Comparison of ENCODE assay signal across 22 cellular contexts in the genomic region with DNA sequence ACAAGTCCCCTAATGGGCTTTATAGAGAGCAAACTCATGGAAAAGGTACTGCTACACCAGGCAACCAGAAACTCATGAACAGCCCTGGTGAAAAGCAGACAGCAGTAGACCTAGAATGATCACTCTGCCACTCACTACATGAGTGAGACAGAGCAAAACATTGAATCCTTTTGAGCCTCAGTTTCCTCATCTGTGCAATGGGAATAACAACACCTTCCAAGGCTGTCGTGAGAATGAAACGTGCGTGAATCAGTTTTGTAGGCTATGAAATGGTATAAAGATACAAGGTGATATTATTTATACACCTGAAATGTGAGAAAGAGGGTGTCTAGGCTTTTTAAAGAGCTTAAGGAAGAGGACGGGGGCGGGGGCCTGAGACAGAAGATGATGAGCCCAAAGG.
"Had no signal": no experiment of that assay in that cellular context is flagged by ENCODE, and none has a peak within 500 bp of the region (broad histone marks: within the 10 kb centered on the region; RNA-seq: fewer than 3 reads in every experiment).

No MANE protein-coding gene starts in this region.

- H3K27ac Mint-ChIP-seq: immature natural killer cell; naive thymus-derived CD4-positive, alpha-beta T cell had no signal

- H3K4me1 ChIP-seq: esophagus muscularis mucosa, gastroesophageal sphincter, left ventricle myocardium inferior, lower lobe of right lung had no signal

- H3K4me3 ChIP-seq: coronary artery, dorsolateral prefrontal cortex, esophagus muscularis mucosa, gastroesophageal sphincter, heart left ventricle, hepatocyte, left ventricle myocardium inferior, lower lobe of right lung had no signal

- DNase-seq: dermis blood vessel endothelial cell; effector CD4-positive, alpha-beta T cell; effector memory CD4-positive, alpha-beta T cell; foreskin keratinocyte; heart left ventricle; hypothalamus; immature natural killer cell; islet precursor cell; kidney; kidney glomerular epithelial cell; left colon; left ventricle myocardium inferior; mesendoderm; midbrain; naive thymus-derived CD4-positive, alpha-beta T cell had no signal

- H3K27ac ChIP-seq: coronary artery, dorsolateral prefrontal cortex, esophagus muscularis mucosa, foreskin keratinocyte, gastroesophageal sphincter, heart left ventricle, hepatocyte, left ventricle myocardium inferior, lower lobe of right lung had no signal

- ATAC-seq: foreskin keratinocyte; gastroesophageal sphincter; heart left ventricle; left colon; left lobe of liver; lower lobe of right lung; naive thymus-derived CD4-positive, alpha-beta T cell had no signal

- H3K27me3 ChIP-seq: foreskin keratinocyte, heart left ventricle, hepatocyte had no signal

- H2AFZ ChIP-seq: hepatocyte had no signal

- H3K4me2 ChIP-seq: hepatocyte had no signal

- H3K9me3 Mint-ChIP-seq: immature natural killer cell had no signal

- H3K36me3 ChIP-seq: esophagus muscularis mucosa, gastroesophageal sphincter, heart left ventricle, left ventricle myocardium inferior, lower lobe of right lung had no signal

- H3K9me3 ChIP-seq: esophagus muscularis mucosa, gastroesophageal sphincter, heart left ventricle, left ventricle myocardium inferior, lower lobe of right lung had no signal

- H3K4me3 Mint-ChIP-seq: immature natural killer cell; naive thymus-derived CD4-positive, alpha-beta T cell had no signal

- H3K36me3 Mint-ChIP-seq: immature natural killer cell; naive thymus-derived CD4-positive, alpha-beta T cell had no signal

- H3K4me1 Mint-ChIP-seq: immature natural killer cell; naive thymus-derived CD4-positive, alpha-beta T cell had no signal
